In genomic region chr6:82910818-82911217, GRCh38 we compare ENCODE assay signal across 22 cellular contexts.
"Had no signal": no experiment of that assay in that cellular context is flagged by ENCODE, and none has a peak within 500 bp of the region (broad histone marks: within the 10 kb centered on the region; RNA-seq: fewer than 3 reads in every experiment).

No MANE protein-coding gene starts in this region.

- H3K4me2 ChIP-seq: smooth muscle cell had no signal

- H3K9me3 ChIP-seq: colonic mucosa, right lobe of liver, thyroid gland had no signal

- H3K27me3 ChIP-seq: colonic mucosa, right lobe of liver, thyroid gland had no signal

- ATAC-seq: esophagus mucosa; natural killer cell treated with Interleukin-12 subunit alpha and Interleukin-12 subunit beta and Interleukin-15 and Interleukin-18, amount 100 ng/mL, for 72 hours; right lobe of liver; stimulated activated naive CD8-positive, alpha-beta T cell treated with anti-CD3 and anti-CD28 coated beads, Interleukin-15, amount 100 ng/mL, for 72 hours had no signal

- H3K79me2 ChIP-seq: parathyroid adenoma had no signal

- H3K4me1 ChIP-seq: colonic mucosa, parathyroid adenoma, right lobe of liver, thyroid gland had no signal

- H3K9ac ChIP-seq: parathyroid adenoma had no signal

- DNase-seq: colonic mucosa; effector CD8-positive, alpha-beta T cell; endodermal cell; glutamatergic neuron; immature natural killer cell; kidney glomerular epithelial cell; naive B cell; right lobe of liver; stimulated activated CD4-positive, alpha-beta T cell treated with anti-CD3 and anti-CD28 coated beads, Interleukin-12 subunit alpha, Interleukin-12 subunit beta, amount 100 ng/mL, for 4 hours; stimulated activated CD4-positive, alpha-beta T cell treated with anti-CD3 and anti-CD28 coated beads, Interleukin-1b, Interleukin-23, amount 100 ng/mL, for 48 hours; stimulated activated CD4-positive, alpha-beta T cell treated with anti-CD3 and anti-CD28 coated beads, Interleukin-4, amount 100 ng/mL, for 1 hour; stimulated activated CD8-positive, alpha-beta memory T cell treated with anti-CD3 and anti-CD28 coated beads, Interleukin-4, amount 100 ng/mL, for 48 hours; stimulated activated naive CD4-positive, alpha-beta T cell; stimulated activated naive CD8-positive, alpha-beta T cell treated with anti-CD3 and anti-CD28 coated beads, Interleukin-15, amount 100 ng/mL, for 72 hours; thyroid gland; trophoblast cell had no signal

- H3K36me3 ChIP-seq: colonic mucosa, right lobe of liver, thyroid gland had no signal

- H3K27ac ChIP-seq: colonic mucosa, epithelial cell of prostate, parathyroid adenoma, right lobe of liver, thyroid gland had no signal

- H3K4me3 ChIP-seq: colonic mucosa, lung, right lobe of liver, smooth muscle cell, thyroid gland had no signal

- H2AFZ ChIP-seq: parathyroid adenoma had no signal
